ENCODE assay signal across 8 cellular contexts in genomic region chr22:36301384-36301828, GRCh38. TPM values are rescaled to one million over a fixed set of nuclear protein-coding genes. Genes with fewer than 3 reads are reported as not detected.
A peak's percentile ranks its signal among the peaks of the same experiment; 100 is the strongest.
DNase-seq lines count a peak whose midpoint lies in the region; ATAC-seq and TF ChIP-seq lines count a peak whose summit lies in the region.

No MANE protein-coding gene starts in this region.

- H3K4ac ChIP-seq in neuronal stem cell (ENCODE audit: low read length) = no peak overlapping the region

- ATAC-seq in RWPE2 (ENCODE audit: low read depth) = peak; percentile 67
- no peak for ATAC-seq in GM21390 (IDR thresholded peaks at IDR 0.05; ENCODE audit: unreplicated experiment)

- peaks cover 100% of the 10 kb centered on the region for H3K36me3 ChIP-seq in RWPE2 (ENCODE audit: low read depth)
- peaks cover 90 to 97% of the 10 kb centered on the region in 2 donors for H3K36me3 ChIP-seq in neuronal stem cell (replicated peaks in 1 of 2; ENCODE audit: control insufficient read depth in 2 of 2, insufficient read depth in 2 of 2, low read length in 2 of 2)

- no peak overlapping the region for H2BK120ac ChIP-seq in neuronal stem cell (ENCODE audit: low read depth, low read length)

- H2BK15ac ChIP-seq in neuronal stem cell (ENCODE audit: low read length) = no peak overlapping the region

- H3K18ac ChIP-seq in neuronal stem cell (ENCODE audit: low read length) = no peak overlapping the region

- peak overlapping the region; percentile 18 for H3K23ac ChIP-seq in neuronal stem cell (ENCODE audit: low read depth, low read length, poor library complexity)

- H3K27ac ChIP-seq in RWPE2 (ENCODE audit: poor library complexity, severe bottlenecking) = peak overlapping the region; percentile 53
- no peak overlapping the region for H3K27ac ChIP-seq in neuronal stem cell (replicated peaks; ENCODE audit: low read length)

- DNase-seq in DMS53 (lab: John Stamatoyannopoulos, UW) = peak; percentile 77
- DNase-seq in Jurkat, Clone E6-1 (ENCODE audit: low read depth, low spot score) = peak; percentile 61
- DNase-seq in RWPE2 (ENCODE audit: low spot score) = no peak
- DNase-seq in activated T-helper 9 cell treated with anti-CD3 and anti-CD28 coated beads, Interleukin-2, amount 50 U/mL, for 16 hours (ENCODE audit: low read depth) = peak; percentile 74
- peak; percentile 67 for DNase-seq in fibroblast of the aortic adventitia (ENCODE audit: low read depth)
- peak; percentile 54 for DNase-seq in neuronal stem cell (ENCODE audit: low spot score)
- DNase-seq in superior temporal gyrus (ENCODE audit: extremely low spot score) = peak; percentile 87

- no peaks in the 10 kb centered on the region for H3K27me3 ChIP-seq in RWPE2 (ENCODE audit: insufficient read depth, poor library complexity, severe bottlenecking)
- no peaks in the 10 kb centered on the region for H3K27me3 ChIP-seq in neuronal stem cell (ENCODE audit: control insufficient read depth in 3 of 3, insufficient read depth in 3 of 3, low read depth in 1 of 3, low read length in 3 of 3)

- TF ChIP-seq CTCF in RWPE2 (IDR thresholded peaks at IDR 0.05; ENCODE audit: poor library complexity, severe bottlenecking) (peak; percentile 88), fibroblast of the aortic adventitia (IDR thresholded peaks at IDR 0.05; ENCODE audit: insufficient read depth, low read length) (peak; percentile 95)

- H4K91ac ChIP-seq in neuronal stem cell (ENCODE audit: low read depth, low read length, poor library complexity) = no peak overlapping the region

- peak overlapping the region; percentile 33 for H4K8ac ChIP-seq in neuronal stem cell (ENCODE audit: low read depth, low read length)

- H2BK12ac ChIP-seq in neuronal stem cell (ENCODE audit: low read length) = no peak overlapping the region

- H2AK5ac ChIP-seq in neuronal stem cell (ENCODE audit: low read depth, low read length) = no peak overlapping the region

- no peak overlapping the region for H3K4me3 ChIP-seq in Jurkat, Clone E6-1 (ENCODE audit: low read length)
- H3K4me3 ChIP-seq in RWPE2 (ENCODE audit: severe bottlenecking) (no peak overlapping the region), fibroblast of the aortic adventitia (ENCODE audit: low read depth, low read length) (no peak overlapping the region), neuronal stem cell (ENCODE audit: low read length in 2 of 2) (no peak overlapping the region)

- H3K4me2 ChIP-seq in neuronal stem cell (ENCODE audit: insufficient read depth, low read length, poor library complexity, severe bottlenecking) = no peak overlapping the region

- H3K9ac ChIP-seq in neuronal stem cell (ENCODE audit: low read depth, low read length, poor library complexity) = no peak overlapping the region

- H2BK5ac ChIP-seq in neuronal stem cell (ENCODE audit: low read length) = no peak overlapping the region

- no CpG with 5 or more reads among the region's 13 CpGs for WGBS in neuronal stem cell (ENCODE audit: extremely low coverage in 2 of 2, insufficient read length in 2 of 2, insufficient replicate concordance in 1 of 2), 2 donors

- H3K9me3 ChIP-seq in RWPE2 (ENCODE audit: severe bottlenecking) (no peaks in the 10 kb centered on the region), neuronal stem cell (replicated peaks in 1 of 2; ENCODE audit: control insufficient read depth in 2 of 2, insufficient read depth in 1 of 2, low read depth in 1 of 2, low read length in 2 of 2) (peaks cover 0 to 3% of the 10 kb centered on the region in 2 donors)

- H2AFZ ChIP-seq in neuronal stem cell (ENCODE audit: low read length) = no peak overlapping the region

- no peak overlapping the region for H3K14ac ChIP-seq in neuronal stem cell (ENCODE audit: low read length)

- no peaks in the 10 kb centered on the region for H3K79me1 ChIP-seq in neuronal stem cell (ENCODE audit: low read depth, low read length)

- peaks cover 5% of the 10 kb centered on the region for H3K4me1 ChIP-seq in RWPE2 (ENCODE audit: insufficient read depth, poor library complexity, severe bottlenecking)
- H3K4me1 ChIP-seq in neuronal stem cell (ENCODE audit: control insufficient read depth in 2 of 2, insufficient read depth in 1 of 2, low read depth in 1 of 2, low read length in 2 of 2) = no peaks in the 10 kb centered on the region

RNA-seq across cellular contexts. Expression of gene APOL1, which starts 48.5 kb away (rescaled TPM):
- not detected for polyA plus RNA-seq in Jurkat, Clone E6-1 (2012; ENCODE audit: insufficient read depth, insufficient read length)
- total RNA-seq in fibroblast of the aortic adventitia (ENCODE audit: low replicate concordance) = 10.3 and 29.4 TPM in 2 replicates
- 0.06 TPM for polyA plus RNA-seq in neuronal stem cell (2013, experiment 1 of 2)
- polyA plus RNA-seq in neuronal stem cell (2013, experiment 2 of 2) = 0.03 TPM
